In genomic region chr12:132517740-132518100, GRCh38 we compare ENCODE assay signal across 1 cellular context.
TF ChIP-seq lines count a peak whose summit lies in the region.

No MANE protein-coding gene starts in this region.

TF ChIP-seq in liver, 16 proteins besides CTCF, POLR2A, EP300 and RAD21 (continued from another document):
- TF ChIP-seq, protein P1, sequence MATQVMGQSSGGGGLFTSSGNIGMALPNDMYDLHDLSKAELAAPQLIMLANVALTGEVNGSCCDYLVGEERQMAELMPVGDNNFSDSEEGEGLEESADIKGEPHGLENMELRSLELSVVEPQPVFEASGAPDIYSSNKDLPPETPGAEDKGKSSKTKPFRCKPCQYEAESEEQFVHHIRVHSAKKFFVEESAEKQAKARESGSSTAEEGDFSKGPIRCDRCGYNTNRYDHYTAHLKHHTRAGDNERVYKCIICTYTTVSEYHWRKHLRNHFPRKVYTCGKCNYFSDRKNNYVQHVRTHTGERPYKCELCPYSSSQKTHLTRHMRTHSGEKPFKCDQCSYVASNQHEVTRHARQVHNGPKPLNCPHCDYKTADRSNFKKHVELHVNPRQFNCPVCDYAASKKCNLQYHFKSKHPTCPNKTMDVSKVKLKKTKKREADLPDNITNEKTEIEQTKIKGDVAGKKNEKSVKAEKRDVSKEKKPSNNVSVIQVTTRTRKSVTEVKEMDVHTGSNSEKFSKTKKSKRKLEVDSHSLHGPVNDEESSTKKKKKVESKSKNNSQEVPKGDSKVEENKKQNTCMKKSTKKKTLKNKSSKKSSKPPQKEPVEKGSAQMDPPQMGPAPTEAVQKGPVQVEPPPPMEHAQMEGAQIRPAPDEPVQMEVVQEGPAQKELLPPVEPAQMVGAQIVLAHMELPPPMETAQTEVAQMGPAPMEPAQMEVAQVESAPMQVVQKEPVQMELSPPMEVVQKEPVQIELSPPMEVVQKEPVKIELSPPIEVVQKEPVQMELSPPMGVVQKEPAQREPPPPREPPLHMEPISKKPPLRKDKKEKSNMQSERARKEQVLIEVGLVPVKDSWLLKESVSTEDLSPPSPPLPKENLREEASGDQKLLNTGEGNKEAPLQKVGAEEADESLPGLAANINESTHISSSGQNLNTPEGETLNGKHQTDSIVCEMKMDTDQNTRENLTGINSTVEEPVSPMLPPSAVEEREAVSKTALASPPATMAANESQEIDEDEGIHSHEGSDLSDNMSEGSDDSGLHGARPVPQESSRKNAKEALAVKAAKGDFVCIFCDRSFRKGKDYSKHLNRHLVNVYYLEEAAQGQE (IDR thresholded peaks at IDR 0.05): no peak
- TF ChIP-seq HNF4G (IDR thresholded peaks at IDR 0.05): no peak
- TF ChIP-seq, protein P2, sequence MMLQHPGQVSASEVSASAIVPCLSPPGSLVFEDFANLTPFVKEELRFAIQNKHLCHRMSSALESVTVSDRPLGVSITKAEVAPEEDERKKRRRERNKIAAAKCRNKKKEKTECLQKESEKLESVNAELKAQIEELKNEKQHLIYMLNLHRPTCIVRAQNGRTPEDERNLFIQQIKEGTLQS (IDR thresholded peaks at IDR 0.05): no peak
- no peak for TF ChIP-seq JUND (IDR thresholded peaks at IDR 0.05)
- no peak for TF ChIP-seq FOXA2 (IDR thresholded peaks at IDR 0.05)
